Comparison of ENCODE assay signal across 9 cellular contexts in genomic region chr21:44865561-44866280, GRCh38. TPM values are rescaled to one million over a fixed set of nuclear protein-coding genes. Genes with fewer than 3 reads are reported as not detected.
DNase-seq lines count a peak whose midpoint lies in the region; ATAC-seq and FAIRE-seq lines count a peak whose summit lies in the region.
"Had no signal": no experiment of that assay in that cellular context is flagged by ENCODE, and none has a peak within 500 bp of the region (broad histone marks: within the 10 kb centered on the region; RNA-seq: fewer than 3 reads in every experiment).

No MANE protein-coding gene starts in this region.

- DNase-seq in GM19239 (ENCODE audit: insufficient read length, low spot score) (no peak), NOMO-1 (lab: John Stamatoyannopoulos, UW; ENCODE audit: unreplicated experiment in 2 of 2) (peak; percentile 63 to 89), cerebellum (ENCODE audit: low spot score) (peak; percentile 58), pons (ENCODE audit: low spot score) (peak; percentile 37), urothelium cell line (ENCODE audit: low spot score) (no peak), SJCRH30 (no peak)
- DNase-seq: left cardiac atrium had no signal

- H3K27ac ChIP-seq in SJCRH30: no peak overlapping the region

- ATAC-seq in GM21528 (IDR thresholded peaks at IDR 0.05; ENCODE audit: low FRiP score, unreplicated experiment) (no peak), HG03280 (IDR thresholded peaks at IDR 0.05; ENCODE audit: unreplicated experiment) (no peak)

- no peaks in the 10 kb centered on the region for H3K27me3 ChIP-seq in SJCRH30

- peaks cover 43% of the 10 kb centered on the region for H3K36me3 ChIP-seq in SJCRH30

- H3K4me3 ChIP-seq in SJCRH30: no peak overlapping the region

- peaks cover 41% of the 10 kb centered on the region for H3K4me1 ChIP-seq in SJCRH30

- FAIRE-seq in GM19239 (lab: Jason Lieb, UNC): peak; percentile 70
- FAIRE-seq in urothelium cell line (lab: Jason Lieb, UNC): no peak

- H3K9me3 ChIP-seq in SJCRH30 (replicated peaks): no peaks in the 10 kb centered on the region

RNA-seq across cellular contexts. Expression of gene PTTG1IP, which starts 7.8 kb away (rescaled TPM):
- 93.7 TPM for total RNA-seq in cerebellum
- total RNA-seq in SJCRH30 (2014; rRNA removed; shearing (Covaris generic)): 195 TPM in 2 replicates

RNA-seq across cellular contexts. Expression of gene SUMO3, which starts 47.9 kb away (rescaled TPM):
- total RNA-seq in cerebellum: 43.8 TPM
- 70.3 and 76.9 TPM in 2 replicates for total RNA-seq in SJCRH30 (2014; rRNA removed; shearing (Covaris generic))

RNA-seq across cellular contexts. Expression of gene ITGB2, which starts 55.0 kb away (rescaled TPM):
- total RNA-seq in cerebellum: 6.8 TPM
- 38.8 and 42.4 TPM in 2 replicates for total RNA-seq in SJCRH30 (2014; rRNA removed; shearing (Covaris generic))

Comparison
In these comparisons a context has a peak if more than half of its experiments do, and no peak if none do; other contexts are left out.
1. DNase-seq: peak in NOMO-1 (2 of 2), cerebellum (single experiment) and pons (single experiment); none in GM19239 (single experiment), urothelium cell line (single experiment) and SJCRH30 (0 of 2).